Comparison of ENCODE assay signal across 14 cellular contexts in genomic region chr11:117870176-117870952, GRCh38. TPM values are rescaled to one million over a fixed set of nuclear protein-coding genes. Genes with fewer than 3 reads are reported as not detected.
DNase-seq lines count a peak whose midpoint lies in the region; ATAC-seq and TF ChIP-seq lines count a peak whose summit lies in the region.
"Had no signal": no experiment of that assay in that cellular context is flagged by ENCODE, and none has a peak within 500 bp of the region (broad histone marks: within the 10 kb centered on the region; RNA-seq: fewer than 3 reads in every experiment).

No MANE protein-coding gene starts in this region.

- intact Hi-C loops in left ventricle myocardium inferior (cut with micrococcal nuclease) (no loop called here), cardiac septum (cut with DNase I) (no loop called here), aorta (cut with DNase I) (no loop called here)

- H3K27me3 ChIP-seq in left ventricle myocardium inferior (ENCODE audit: low read depth) (peaks cover 37% of the 10 kb centered on the region), muscle layer of duodenum (ENCODE audit: low read depth, low read length) (peaks cover 3% of the 10 kb centered on the region), aorta (ENCODE audit: control insufficient read depth in 1 of 2, insufficient read depth in 2 of 2, low read length in 1 of 2) (no peaks in the 10 kb centered on the region), MG63 (peaks cover 3% of the 10 kb centered on the region)
- H3K27me3 ChIP-seq: ovary had no signal

- DNase-seq in left ventricle myocardium inferior: no peak
- DNase-seq in cardiac septum (ENCODE audit: low spot score): no peak
- peak; percentile 76 for DNase-seq in SW480 (ENCODE audit: low spot score)
- no peak for DNase-seq in aorta
- DNase-seq in MG63: no peak
- DNase-seq: activated naive CD4-positive, alpha-beta T cell treated with Interleukin-2 at 50 U/mL for 16 hours; effector memory CD8-positive, alpha-beta T cell; ovary had no signal

- H3K4me3 ChIP-seq in left ventricle myocardium inferior (no peak overlapping the region), muscle layer of duodenum (ENCODE audit: low read depth in 1 of 2, low read length in 2 of 2) (no peak overlapping the region), aorta (ENCODE audit: low read length in 2 of 2) (no peak overlapping the region), MG63 (no peak overlapping the region)
- H3K4me3 ChIP-seq: BLaER1, K562, ovary had no signal

- peak overlapping the region; percentile 92 for H3K27ac ChIP-seq in left ventricle myocardium inferior (replicated peaks)
- peak overlapping the region; percentile 60 for H3K27ac ChIP-seq in muscle layer of duodenum (ENCODE audit: low read length)
- no peak overlapping the region for H3K27ac ChIP-seq in aorta (ENCODE audit: low read depth in 1 of 2, low read length in 2 of 2)
- H3K27ac ChIP-seq: BLaER1 had no signal

- H3K4me1 ChIP-seq in left ventricle myocardium inferior: peaks cover 90% of the 10 kb centered on the region
- H3K4me1 ChIP-seq in muscle layer of duodenum (ENCODE audit: control insufficient read depth in 1 of 2, insufficient read depth in 2 of 2, low read length in 2 of 2): peaks cover 12 to 80% of the 10 kb centered on the region in 2 donors
- no peaks in the 10 kb centered on the region for H3K4me1 ChIP-seq in aorta (ENCODE audit: control insufficient read depth in 1 of 2, insufficient read depth in 2 of 2, low read length in 2 of 2)

- no peak for TF ChIP-seq CTCF in left ventricle myocardium inferior (IDR thresholded peaks at IDR 0.05; ENCODE audit: borderline replicate concordance)

- H3K9me3 ChIP-seq in left ventricle myocardium inferior (replicated peaks): no peaks in the 10 kb centered on the region
- no peaks in the 10 kb centered on the region for H3K9me3 ChIP-seq in muscle layer of duodenum (ENCODE audit: control insufficient read depth in 1 of 2, low read length in 2 of 2)
- no peaks in the 10 kb centered on the region for H3K9me3 ChIP-seq in aorta (ENCODE audit: control insufficient read depth, low read length)
- no peaks in the 10 kb centered on the region for H3K9me3 ChIP-seq in MG63
- H3K9me3 ChIP-seq: BLaER1, ovary had no signal

- 77 to 90% methylated on average over 6 of the region's 6 CpGs for WGBS in aorta, 2 donors

- H3K36me3 ChIP-seq in left ventricle myocardium inferior: no peaks in the 10 kb centered on the region
- H3K36me3 ChIP-seq in muscle layer of duodenum (ENCODE audit: control insufficient read depth in 1 of 2, insufficient read depth in 2 of 2, low read length in 2 of 2): no peaks in the 10 kb centered on the region
- no peaks in the 10 kb centered on the region for H3K36me3 ChIP-seq in aorta (ENCODE audit: control insufficient read depth in 1 of 2, insufficient read depth in 2 of 2, low read length in 1 of 2)
- no peaks in the 10 kb centered on the region for H3K36me3 ChIP-seq in MG63
- H3K36me3 ChIP-seq: BLaER1, ovary had no signal

- ATAC-seq in aorta (ENCODE audit: low FRiP score) (peak; percentile 41), GM18511 (IDR thresholded peaks at IDR 0.05; ENCODE audit: unreplicated experiment) (no peak), GM21367 (IDR thresholded peaks at IDR 0.05; ENCODE audit: unreplicated experiment) (no peak)
- ATAC-seq: effector memory CD8-positive, alpha-beta T cell; K562; Panc1 had no signal

RNA-seq across cellular contexts. Expression of gene FXYD6, which starts 6.1 kb away (rescaled TPM):
- total RNA-seq in left ventricle myocardium inferior (30.2 TPM), cardiac septum (28.0 TPM), aorta (10 to 100 TPM; 28.6 to 28.7 TPM)
- polyA plus RNA-seq in aorta: 10 to 100 TPM; 14.5 to 28.2 TPM
- not detected in 2 replicates for total RNA-seq in MG63 (2014; rRNA removed; shearing (Covaris generic); ENCODE audit: low replicate concordance)

RNA-seq across cellular contexts. Expression of gene FXYD2, which starts 45.8 kb away (rescaled TPM):
- 1.3 TPM for total RNA-seq in left ventricle myocardium inferior
- 1.6 TPM for total RNA-seq in cardiac septum
- total RNA-seq in aorta: 1 to 10 TPM; 1.1 to 4.7 TPM
- 1 to 10 TPM in 1 of 2 donors, not detected in 1; 1.5 TPM for polyA plus RNA-seq in aorta
- not detected in 2 replicates for total RNA-seq in MG63 (2014; rRNA removed; shearing (Covaris generic); ENCODE audit: low replicate concordance)
- total RNA-seq: K562 had no signal
- polyA plus RNA-seq: K562 had no signal

RNA-seq across cellular contexts. Expression of gene TMPRSS13, which starts 58.8 kb away (rescaled TPM):
- not detected for total RNA-seq in left ventricle myocardium inferior
- total RNA-seq in cardiac septum: not detected
- under 1 TPM; 0.45 to 0.54 TPM for total RNA-seq in aorta
- 1 to 10 TPM in 1 of 2 donors, not detected in 1; 1.0 TPM for polyA plus RNA-seq in aorta
- total RNA-seq in MG63 (2014; rRNA removed; shearing (Covaris generic); ENCODE audit: low replicate concordance): not detected in 2 replicates

Comparison
In these comparisons a context has a peak if more than half of its experiments do, and no peak if none do; other contexts are left out.
1. H3K27ac ChIP-seq: peak in left ventricle myocardium inferior (single experiment) and muscle layer of duodenum (single experiment); none in aorta (0 of 2).
2. RNA of gene FXYD6, which starts 6.1 kb away (total RNA-seq): 30.2 TPM in left ventricle myocardium inferior (single experiment), 28.6 to 28.7 TPM in aorta and 28.0 TPM in cardiac septum (single experiment); not detected in MG63; every median in the first group is over 10 times any median in the second.